Comparison of ENCODE assay signal across 1 cellular context in genomic region chr16:1174477-1175357, GRCh38.
TF ChIP-seq lines count a peak whose summit lies in the region.

No MANE protein-coding gene starts in this region.

TF ChIP-seq in HEK293, 187 proteins besides CTCF, POLR2A, EP300 and RAD21 (continued from another document and continues in another):
- TF ChIP-seq PRDM10 (tag by site-specific recombination; IDR thresholded peaks at IDR 0.05) = peak; percentile 77
- 0 out of 2 replicates have a peak, but pooled peaks have one; percentile 18 for TF ChIP-seq HIC1 (tag by site-specific recombination; IDR thresholded peaks at IDR 0.05)
- peak; percentile 11; the same call in 1 of the 2 replicates for TF ChIP-seq ZBTB7A (tag by site-specific recombination; IDR thresholded peaks at IDR 0.05; ENCODE audit: low read depth)
- no peak for TF ChIP-seq ZBTB44 (tag by site-specific recombination; IDR thresholded peaks at IDR 0.05)
- peak; percentile 74; the same call in 1 of the 2 replicates for TF ChIP-seq KLF10 (tag by site-specific recombination; IDR thresholded peaks at IDR 0.05)
- TF ChIP-seq ZNF404 (tag by site-specific recombination; IDR thresholded peaks at IDR 0.05) = no peak
- TF ChIP-seq ZSCAN30 (tag by site-specific recombination; IDR thresholded peaks at IDR 0.05) = no peak
- TF ChIP-seq ZNF335 (tag by site-specific recombination; conservative IDR thresholded peaks at IDR 0.05) = no peak
- TF ChIP-seq ZNF707 (tag by site-specific recombination; IDR thresholded peaks at IDR 0.05) = no peak
- 0 out of 2 replicates have a peak, but pooled peaks have one; percentile 34 for TF ChIP-seq ZNF24 (tag by site-specific recombination; IDR thresholded peaks at IDR 0.05)
- no peak for TF ChIP-seq ZNF391 (tag by site-specific recombination; IDR thresholded peaks at IDR 0.05; ENCODE audit: borderline replicate concordance, low read depth)
- TF ChIP-seq, protein P1, sequence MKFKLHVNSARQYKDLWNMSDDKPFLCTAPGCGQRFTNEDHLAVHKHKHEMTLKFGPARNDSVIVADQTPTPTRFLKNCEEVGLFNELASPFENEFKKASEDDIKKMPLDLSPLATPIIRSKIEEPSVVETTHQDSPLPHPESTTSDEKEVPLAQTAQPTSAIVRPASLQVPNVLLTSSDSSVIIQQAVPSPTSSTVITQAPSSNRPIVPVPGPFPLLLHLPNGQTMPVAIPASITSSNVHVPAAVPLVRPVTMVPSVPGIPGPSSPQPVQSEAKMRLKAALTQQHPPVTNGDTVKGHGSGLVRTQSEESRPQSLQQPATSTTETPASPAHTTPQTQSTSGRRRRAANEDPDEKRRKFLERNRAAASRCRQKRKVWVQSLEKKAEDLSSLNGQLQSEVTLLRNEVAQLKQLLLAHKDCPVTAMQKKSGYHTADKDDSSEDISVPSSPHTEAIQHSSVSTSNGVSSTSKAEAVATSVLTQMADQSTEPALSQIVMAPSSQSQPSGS (tag by site-specific recombination; IDR thresholded peaks at IDR 0.05; ENCODE audit: low read depth) = no peak
- TF ChIP-seq ZNF174 (tag by site-specific recombination; IDR thresholded peaks at IDR 0.05) = no peak
- no peak for TF ChIP-seq REPIN1 (tag by site-specific recombination; IDR thresholded peaks at IDR 0.05; ENCODE audit: low read depth)
- no peak for TF ChIP-seq ZNF837 (tag by site-specific recombination; IDR thresholded peaks at IDR 0.05)
- TF ChIP-seq ZBTB17 (tag by site-specific recombination; IDR thresholded peaks at IDR 0.05) = peak; percentile 55; the same call in 1 of the 2 replicates
- TF ChIP-seq KLF8 (tag by site-specific recombination; IDR thresholded peaks at IDR 0.05) = peak; percentile 49; the same call in 1 of the 2 replicates
- TF ChIP-seq ZNF211 (tag by site-specific recombination; IDR thresholded peaks at IDR 0.05; ENCODE audit: low read depth) = no peak
- peak; percentile 61 for TF ChIP-seq KLF1 (tag by site-specific recombination; IDR thresholded peaks at IDR 0.05)
- TF ChIP-seq ZNF221 (tag by site-specific recombination; IDR thresholded peaks at IDR 0.05; ENCODE audit: borderline replicate concordance) = no peak
- no peak for TF ChIP-seq MEIS1 (CRISPR knock-in tag; IDR thresholded peaks at IDR 0.05; ENCODE audit: borderline replicate concordance)
- no peak for TF ChIP-seq ZNF23 (tag by site-specific recombination; IDR thresholded peaks at IDR 0.05; ENCODE audit: borderline replicate concordance)
- 0 out of 2 replicates have a peak, but pooled peaks have one; percentile 12 for TF ChIP-seq EGR2 (tag by site-specific recombination; IDR thresholded peaks at IDR 0.05; ENCODE audit: low read depth)
- TF ChIP-seq ZFP69B (tag by site-specific recombination; IDR thresholded peaks at IDR 0.05) = no peak
- TF ChIP-seq, protein P2, sequence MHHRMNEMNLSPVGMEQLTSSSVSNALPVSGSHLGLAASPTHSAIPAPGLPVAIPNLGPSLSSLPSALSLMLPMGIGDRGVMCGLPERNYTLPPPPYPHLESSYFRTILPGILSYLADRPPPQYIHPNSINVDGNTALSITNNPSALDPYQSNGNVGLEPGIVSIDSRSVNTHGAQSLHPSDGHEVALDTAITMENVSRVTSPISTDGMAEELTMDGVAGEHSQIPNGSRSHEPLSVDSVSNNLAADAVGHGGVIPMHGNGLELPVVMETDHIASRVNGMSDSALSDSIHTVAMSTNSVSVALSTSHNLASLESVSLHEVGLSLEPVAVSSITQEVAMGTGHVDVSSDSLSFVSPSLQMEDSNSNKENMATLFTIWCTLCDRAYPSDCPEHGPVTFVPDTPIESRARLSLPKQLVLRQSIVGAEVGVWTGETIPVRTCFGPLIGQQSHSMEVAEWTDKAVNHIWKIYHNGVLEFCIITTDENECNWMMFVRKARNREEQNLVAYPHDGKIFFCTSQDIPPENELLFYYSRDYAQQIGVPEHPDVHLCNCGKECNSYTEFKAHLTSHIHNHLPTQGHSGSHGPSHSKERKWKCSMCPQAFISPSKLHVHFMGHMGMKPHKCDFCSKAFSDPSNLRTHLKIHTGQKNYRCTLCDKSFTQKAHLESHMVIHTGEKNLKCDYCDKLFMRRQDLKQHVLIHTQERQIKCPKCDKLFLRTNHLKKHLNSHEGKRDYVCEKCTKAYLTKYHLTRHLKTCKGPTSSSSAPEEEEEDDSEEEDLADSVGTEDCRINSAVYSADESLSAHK (tag by site-specific recombination; IDR thresholded peaks at IDR 0.05) = no peak
- TF ChIP-seq BCL6B (tag by site-specific recombination; IDR thresholded peaks at IDR 0.05) = no peak
- no peak for TF ChIP-seq ZNF747 (tag by site-specific recombination; IDR thresholded peaks at IDR 0.05)
- TF ChIP-seq ZNF133 (tag by site-specific recombination; IDR thresholded peaks at IDR 0.05) = no peak
- TF ChIP-seq, protein P3, sequence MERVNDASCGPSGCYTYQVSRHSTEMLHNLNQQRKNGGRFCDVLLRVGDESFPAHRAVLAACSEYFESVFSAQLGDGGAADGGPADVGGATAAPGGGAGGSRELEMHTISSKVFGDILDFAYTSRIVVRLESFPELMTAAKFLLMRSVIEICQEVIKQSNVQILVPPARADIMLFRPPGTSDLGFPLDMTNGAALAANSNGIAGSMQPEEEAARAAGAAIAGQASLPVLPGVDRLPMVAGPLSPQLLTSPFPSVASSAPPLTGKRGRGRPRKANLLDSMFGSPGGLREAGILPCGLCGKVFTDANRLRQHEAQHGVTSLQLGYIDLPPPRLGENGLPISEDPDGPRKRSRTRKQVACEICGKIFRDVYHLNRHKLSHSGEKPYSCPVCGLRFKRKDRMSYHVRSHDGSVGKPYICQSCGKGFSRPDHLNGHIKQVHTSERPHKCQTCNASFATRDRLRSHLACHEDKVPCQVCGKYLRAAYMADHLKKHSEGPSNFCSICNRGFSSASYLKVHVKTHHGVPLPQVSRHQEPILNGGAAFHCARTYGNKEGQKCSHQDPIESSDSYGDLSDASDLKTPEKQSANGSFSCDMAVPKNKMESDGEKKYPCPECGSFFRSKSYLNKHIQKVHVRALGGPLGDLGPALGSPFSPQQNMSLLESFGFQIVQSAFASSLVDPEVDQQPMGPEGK (tag by site-specific recombination; IDR thresholded peaks at IDR 0.05) = no peak
- TF ChIP-seq ZNF184 (tag by site-specific recombination; IDR thresholded peaks at IDR 0.05) = no peak
- TF ChIP-seq ZNF596 (tag by site-specific recombination; IDR thresholded peaks at IDR 0.05) = no peak
- TF ChIP-seq ZSCAN16 (tag by site-specific recombination; IDR thresholded peaks at IDR 0.05) = 0 out of 2 replicates have a peak, but pooled peaks have one; percentile 26
- peak; percentile 73 for TF ChIP-seq ZNF600 (tag by site-specific recombination; IDR thresholded peaks at IDR 0.05)
- no peak for TF ChIP-seq INSM2 (tag by site-specific recombination; IDR thresholded peaks at IDR 0.05)
- peak; percentile 85 for TF ChIP-seq ZIC2 (tag by site-specific recombination; IDR thresholded peaks at IDR 0.05)
- no peak for TF ChIP-seq ZNF530 (tag by site-specific recombination; IDR thresholded peaks at IDR 0.05; ENCODE audit: low read depth)
- TF ChIP-seq, protein P4, sequence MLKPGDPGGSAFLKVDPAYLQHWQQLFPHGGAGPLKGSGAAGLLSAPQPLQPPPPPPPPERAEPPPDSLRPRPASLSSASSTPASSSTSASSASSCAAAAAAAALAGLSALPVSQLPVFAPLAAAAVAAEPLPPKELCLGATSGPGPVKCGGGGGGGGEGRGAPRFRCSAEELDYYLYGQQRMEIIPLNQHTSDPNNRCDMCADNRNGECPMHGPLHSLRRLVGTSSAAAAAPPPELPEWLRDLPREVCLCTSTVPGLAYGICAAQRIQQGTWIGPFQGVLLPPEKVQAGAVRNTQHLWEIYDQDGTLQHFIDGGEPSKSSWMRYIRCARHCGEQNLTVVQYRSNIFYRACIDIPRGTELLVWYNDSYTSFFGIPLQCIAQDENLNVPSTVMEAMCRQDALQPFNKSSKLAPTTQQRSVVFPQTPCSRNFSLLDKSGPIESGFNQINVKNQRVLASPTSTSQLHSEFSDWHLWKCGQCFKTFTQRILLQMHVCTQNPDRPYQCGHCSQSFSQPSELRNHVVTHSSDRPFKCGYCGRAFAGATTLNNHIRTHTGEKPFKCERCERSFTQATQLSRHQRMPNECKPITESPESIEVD (tag by site-specific recombination; IDR thresholded peaks at IDR 0.05) = no peak
- 0 out of 2 replicates have a peak, but pooled peaks have one; percentile 41 for TF ChIP-seq BCL11B (tag by site-specific recombination; IDR thresholded peaks at IDR 0.05; ENCODE audit: low read depth)
- TF ChIP-seq ZBTB8A (tag by site-specific recombination; IDR thresholded peaks at IDR 0.05) = no peak
- TF ChIP-seq, protein P5, sequence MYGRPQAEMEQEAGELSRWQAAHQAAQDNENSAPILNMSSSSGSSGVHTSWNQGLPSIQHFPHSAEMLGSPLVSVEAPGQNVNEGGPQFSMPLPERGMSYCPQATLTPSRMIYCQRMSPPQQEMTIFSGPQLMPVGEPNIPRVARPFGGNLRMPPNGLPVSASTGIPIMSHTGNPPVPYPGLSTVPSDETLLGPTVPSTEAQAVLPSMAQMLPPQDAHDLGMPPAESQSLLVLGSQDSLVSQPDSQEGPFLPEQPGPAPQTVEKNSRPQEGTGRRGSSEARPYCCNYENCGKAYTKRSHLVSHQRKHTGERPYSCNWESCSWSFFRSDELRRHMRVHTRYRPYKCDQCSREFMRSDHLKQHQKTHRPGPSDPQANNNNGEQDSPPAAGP (tag by site-specific recombination; IDR thresholded peaks at IDR 0.05) = peak; percentile 15; the same call in 1 of the 2 replicates
